ENCODE assay signal across 1 cellular context in genomic region chr15:79037848-79038247, GRCh38.
TF ChIP-seq lines count a peak whose summit lies in the region.

No MANE protein-coding gene starts in this region.

TF ChIP-seq in HCT116, 20 proteins besides CTCF, POLR2A, EP300 and RAD21 (continued from another document):
- TF ChIP-seq REST (IDR thresholded peaks at IDR 0.05; ENCODE audit: low read depth) = no peak
- no peak for TF ChIP-seq FOSL1 (IDR thresholded peaks at IDR 0.05; ENCODE audit: low read depth)
- no peak for TF ChIP-seq CEBPB (IDR thresholded peaks at IDR 0.05; ENCODE audit: low read depth)
- TF ChIP-seq POLR2AphosphoS5 (IDR thresholded peaks at IDR 0.05; ENCODE audit: low read depth, low read length) = no peak
- no peak for TF ChIP-seq ZFX (IDR thresholded peaks at IDR 0.05)
- TF ChIP-seq, protein P1, sequence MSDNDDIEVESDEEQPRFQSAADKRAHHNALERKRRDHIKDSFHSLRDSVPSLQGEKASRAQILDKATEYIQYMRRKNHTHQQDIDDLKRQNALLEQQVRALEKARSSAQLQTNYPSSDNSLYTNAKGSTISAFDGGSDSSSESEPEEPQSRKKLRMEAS (IDR thresholded peaks at IDR 0.05) = no peak
- no peak for TF ChIP-seq SIN3A (IDR thresholded peaks at IDR 0.05; ENCODE audit: low read depth)
- no peak for TF ChIP-seq ELF1 (IDR thresholded peaks at IDR 0.05; ENCODE audit: borderline replicate concordance, low read depth)
- no peak for TF ChIP-seq EZH2 (IDR thresholded peaks at IDR 0.05)
- no peak for TF ChIP-seq SRF (IDR thresholded peaks at IDR 0.05; ENCODE audit: low read depth)
- no peak for TF ChIP-seq CBX3 (IDR thresholded peaks at IDR 0.05; ENCODE audit: low read depth)
- no peak for TF ChIP-seq TCF7L2 (IDR thresholded peaks at IDR 0.05; ENCODE audit: borderline replicate concordance, extremely low read depth, insufficient read depth, insufficient read length)
- TF ChIP-seq, protein P2, sequence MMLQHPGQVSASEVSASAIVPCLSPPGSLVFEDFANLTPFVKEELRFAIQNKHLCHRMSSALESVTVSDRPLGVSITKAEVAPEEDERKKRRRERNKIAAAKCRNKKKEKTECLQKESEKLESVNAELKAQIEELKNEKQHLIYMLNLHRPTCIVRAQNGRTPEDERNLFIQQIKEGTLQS (IDR thresholded peaks at IDR 0.05) = no peak
